Comparison of ENCODE assay signal across 1 cellular context in genomic region chr6:112018619-112019416, GRCh38.
A peak's percentile ranks its signal among the peaks of the same experiment; 100 is the strongest.
TF ChIP-seq lines count a peak whose summit lies in the region.

No MANE protein-coding gene starts in this region.

TF ChIP-seq in HepG2, 621 proteins besides CTCF, POLR2A, EP300 and RAD21 (continued from another document and continues in another):
- TF ChIP-seq TRIM22 (IDR thresholded peaks at IDR 0.05) (no peak), PAWR (CRISPR knock-in tag; IDR thresholded peaks at IDR 0.05; ENCODE audit: borderline replicate concordance) (no peak), ZNF512B (CRISPR knock-in tag; IDR thresholded peaks at IDR 0.05; ENCODE audit: borderline replicate concordance) (0 out of 2 replicates have a peak, but pooled peaks have one; percentile 52), NR1H2 (CRISPR knock-in tag; IDR thresholded peaks at IDR 0.05; ENCODE audit: borderline replicate concordance, low read depth) (no peak), ZNF567 (CRISPR knock-in tag; IDR thresholded peaks at IDR 0.05; ENCODE audit: borderline replicate concordance) (no peak; the same call in 1 of the 2 replicates), ZNF513 (CRISPR knock-in tag; conservative IDR thresholded peaks at IDR 0.05) (no peak), HOXA3 (CRISPR knock-in tag; IDR thresholded peaks at IDR 0.05) (peak; percentile 54; the same call in 1 of the 2 replicates), ZFY (CRISPR knock-in tag; IDR thresholded peaks at IDR 0.05) (no peak), THAP8 (CRISPR knock-in tag; IDR thresholded peaks at IDR 0.05; ENCODE audit: borderline replicate concordance) (no peak), ZNF781 (CRISPR knock-in tag; IDR thresholded peaks at IDR 0.05; ENCODE audit: borderline replicate concordance, not compliant biosample characterization) (no peak), STAG1 (CRISPR knock-in tag; IDR thresholded peaks at IDR 0.05) (no peak), SOX6 (IDR thresholded peaks at IDR 0.05) (no peak), SOX6 (CRISPR knock-in tag; IDR thresholded peaks at IDR 0.05) (peak; percentile 82), HOXD1 (CRISPR knock-in tag; IDR thresholded peaks at IDR 0.05) (no peak), ZNF430 (CRISPR knock-in tag; IDR thresholded peaks at IDR 0.05) (no peak), ZNF512 (CRISPR knock-in tag; IDR thresholded peaks at IDR 0.05) (no peak), NBN (conservative IDR thresholded peaks at IDR 0.05) (no peak), ETS1 (CRISPR knock-in tag; IDR thresholded peaks at IDR 0.05) (no peak), SMYD3 (CRISPR knock-in tag; IDR thresholded peaks at IDR 0.05) (0 out of 2 replicates have a peak, but pooled peaks have one; percentile 31), HHEX (CRISPR knock-in tag; IDR thresholded peaks at IDR 0.05) (peak; percentile 74; the same call in 1 of the 2 replicates), TEF (CRISPR knock-in tag; IDR thresholded peaks at IDR 0.05) (no peak), CHD2 (IDR thresholded peaks at IDR 0.05; ENCODE audit: low read depth, low read length) (no peak), TARDBP (CRISPR knock-in tag; IDR thresholded peaks at IDR 0.05) (peak; percentile 95), SRSF4 (IDR thresholded peaks at IDR 0.05; ENCODE audit: low read depth, low read length, poor library complexity, severe bottlenecking) (no peak), ZNF784 (CRISPR knock-in tag; IDR thresholded peaks at IDR 0.05; ENCODE audit: borderline replicate concordance) (no peak), RBAK (CRISPR knock-in tag; IDR thresholded peaks at IDR 0.05) (no peak), TBX2 (CRISPR knock-in tag; IDR thresholded peaks at IDR 0.05; ENCODE audit: borderline replicate concordance) (peak; percentile 81; the same call in 1 of the 2 replicates), ATF6 (CRISPR knock-in tag; conservative IDR thresholded peaks at IDR 0.05) (no peak), BORCS8-MEF2B (CRISPR knock-in tag; IDR thresholded peaks at IDR 0.05) (peak; percentile 76), ZHX2 (IDR thresholded peaks at IDR 0.05; ENCODE audit: low read depth) (no peak), ZHX2 (CRISPR knock-in tag; IDR thresholded peaks at IDR 0.05; ENCODE audit: borderline replicate concordance) (no peak), MTERF4 (CRISPR knock-in tag; IDR thresholded peaks at IDR 0.05) (no peak), UBTF (CRISPR knock-in tag; IDR thresholded peaks at IDR 0.05) (no peak)
